Comparison of ENCODE assay signal across 15 cellular contexts in the genomic region with DNA sequence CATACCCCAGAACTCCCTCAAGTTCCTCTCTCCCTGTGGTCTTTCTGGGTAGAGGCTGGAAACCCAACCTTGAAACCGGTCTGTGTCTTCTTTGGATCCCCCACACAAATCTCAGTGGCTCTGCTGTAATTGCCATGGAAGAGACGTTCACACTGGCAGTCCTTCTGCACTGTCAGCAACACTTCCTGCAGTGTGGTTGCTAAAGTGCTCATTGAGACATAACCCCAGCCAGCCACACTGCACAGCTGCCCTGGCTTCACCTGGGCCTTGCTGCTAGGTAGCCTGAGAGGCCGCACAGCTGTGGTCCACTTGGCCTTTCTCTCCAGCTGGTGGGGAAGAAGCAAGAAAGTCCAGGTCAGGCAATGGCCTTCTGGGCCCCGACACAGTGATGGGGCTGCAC. TPM values are rescaled to one million over a fixed set of nuclear protein-coding genes. Genes with fewer than 3 reads are reported as not detected.
DNase-seq lines count a peak whose midpoint lies in the region; ATAC-seq and TF ChIP-seq lines count a peak whose summit lies in the region.
"Had no signal": no experiment of that assay in that cellular context is flagged by ENCODE, and none has a peak within 500 bp of the region (broad histone marks: within the 10 kb centered on the region; RNA-seq: fewer than 3 reads in every experiment).

No MANE protein-coding gene starts in this region.

- 65 to 72% methylated on average over 4 of the region's 4 CpGs for WGBS in upper lobe of left lung, 2 donors

- H3K4me1 Mint-ChIP-seq in activated naive CD8-positive, alpha-beta T cell treated with anti-CD3 and anti-CD28 coated beads for 36 hours, result peaks cover 58% of the 10 kb centered on the region

- no peaks in the 10 kb centered on the region for H3K9me3 ChIP-seq in upper lobe of left lung

- no peaks in the 10 kb centered on the region for H3K36me3 ChIP-seq in upper lobe of left lung

- DNase-seq in activated naive CD4-positive, alpha-beta T cell treated with anti-CD3 and anti-CD28 coated beads, Interleukin-2, amount 50 U/mL, for 72 hours (ENCODE audit: low spot score in 2 of 2), result no peak
- DNase-seq in activated naive CD4-positive, alpha-beta T cell treated with Interleukin-2 at 50 U/mL for 16 hours, result no peak
- peak; percentile 69 for DNase-seq in MV-4-11 (lab: John Stamatoyannopoulos, UW)
- no peak for DNase-seq in activated naive CD8-positive, alpha-beta T cell treated with anti-CD3 and anti-CD28 coated beads for 36 hours
- peak; percentile 8 to 36 for DNase-seq in upper lobe of left lung
- DNase-seq in NCI-H1417 treated with DMSO at 0.1 percent for 48 hours (lab: John Stamatoyannopoulos, UW), result no peak
- no peak for DNase-seq in kidney glomerular epithelial cell (lab: John Stamatoyannopoulos, UW)
- DNase-seq: activated CD4-positive, alpha-beta T cell treated with anti-CD3 and anti-CD28 coated beads, Interleukin-2, amount 50 U/mL, for 1 hour; DND-41; NCI-H1436 treated with DMSO at 0.1 percent for 48 hours; NCI-H345; psoas muscle had no signal

- no peaks in the 10 kb centered on the region for H3K4me1 ChIP-seq in upper lobe of left lung
- H3K4me1 ChIP-seq: psoas muscle had no signal

- H3K27ac ChIP-seq in upper lobe of left lung, result no peak overlapping the region
- H3K27ac ChIP-seq: psoas muscle had no signal

- no peaks in the 10 kb centered on the region for H3K27me3 ChIP-seq in upper lobe of left lung

- peak in 1 of 2 donors; percentile 33 for ATAC-seq in activated naive CD4-positive, alpha-beta T cell treated with anti-CD3 and anti-CD28 coated beads, Interleukin-2, amount 50 U/mL, for 72 hours
- ATAC-seq in upper lobe of left lung (ENCODE audit: low FRiP score in 2 of 2) (no peak), GM18505 (IDR thresholded peaks at IDR 0.05; ENCODE audit: unreplicated experiment) (no peak)
- ATAC-seq: GM12878, psoas muscle had no signal

- peaks cover under 1% of the 10 kb centered on the region for H3K27me3 Mint-ChIP-seq in activated naive CD8-positive, alpha-beta T cell treated with anti-CD3 and anti-CD28 coated beads for 36 hours

- peak overlapping the region; percentile 66 for H3K4me3 Mint-ChIP-seq in activated naive CD8-positive, alpha-beta T cell treated with anti-CD3 and anti-CD28 coated beads for 36 hours

- H3K9me3 Mint-ChIP-seq in activated naive CD4-positive, alpha-beta T cell treated with anti-CD3 and anti-CD28 coated beads, Interleukin-2, amount 50 U/mL, for 72 hours, result no peaks in the 10 kb centered on the region
- peaks cover 8% of the 10 kb centered on the region for H3K9me3 Mint-ChIP-seq in activated naive CD8-positive, alpha-beta T cell treated with anti-CD3 and anti-CD28 coated beads for 36 hours

- peaks cover 0 to 6% of the 10 kb centered on the region in 2 donors for H3K36me3 Mint-ChIP-seq in activated naive CD4-positive, alpha-beta T cell treated with anti-CD3 and anti-CD28 coated beads, Interleukin-2, amount 50 U/mL, for 72 hours
- H3K36me3 Mint-ChIP-seq in activated naive CD8-positive, alpha-beta T cell treated with anti-CD3 and anti-CD28 coated beads for 36 hours, result peaks cover 28% of the 10 kb centered on the region

- no peak overlapping the region for H3K4me3 ChIP-seq in upper lobe of left lung
- H3K4me3 ChIP-seq: GM12878, psoas muscle had no signal

- TF ChIP-seq POLR2A in upper lobe of left lung (IDR thresholded peaks at IDR 0.05) (no peak), GM18505 (IDR thresholded peaks at IDR 0.05; ENCODE audit: borderline replicate concordance, extremely low read depth, insufficient read depth, insufficient read length) (no peak)

- H3K27ac Mint-ChIP-seq in activated naive CD4-positive, alpha-beta T cell treated with anti-CD3 and anti-CD28 coated beads, Interleukin-2, amount 50 U/mL, for 72 hours, result peak overlapping the region; percentile 54 to 76
- peak overlapping the region; percentile 88 for H3K27ac Mint-ChIP-seq in activated naive CD8-positive, alpha-beta T cell treated with anti-CD3 and anti-CD28 coated beads for 36 hours

- TF ChIP-seq EP300 in upper lobe of left lung (IDR thresholded peaks at IDR 0.05), result no peak

- TF ChIP-seq CTCF in upper lobe of left lung (IDR thresholded peaks at IDR 0.05), result no peak

RNA-seq across cellular contexts. Expression of a gene that starts 2.4 kb away (rescaled TPM):
- total RNA-seq in activated naive CD4-positive, alpha-beta T cell treated with anti-CD3 and anti-CD28 coated beads, Interleukin-2, amount 50 U/mL, for 72 hours, result 10 to 100 TPM; 17.0 to 47.6 TPM
- 10 to 100 TPM; 48.1 to 51.4 TPM for total RNA-seq in activated naive CD8-positive, alpha-beta T cell treated with anti-CD3 and anti-CD28 coated beads for 36 hours
- 1 to 10 TPM; 1.7 to 5.9 (median 4.5) TPM for total RNA-seq in upper lobe of left lung
- total RNA-seq: chondrocyte, GM12878 had no signal

RNA-seq across cellular contexts. Expression of a gene that starts 26.9 kb away (rescaled TPM):
- total RNA-seq in activated naive CD4-positive, alpha-beta T cell treated with anti-CD3 and anti-CD28 coated beads, Interleukin-2, amount 50 U/mL, for 72 hours, result 1,000 to 10,000 TPM; 1,692 to 2,337 TPM
- 1,000 to 10,000 TPM; 1,271 to 1,284 TPM for total RNA-seq in activated naive CD8-positive, alpha-beta T cell treated with anti-CD3 and anti-CD28 coated beads for 36 hours
- total RNA-seq in upper lobe of left lung, result 10 to 100 TPM in 3 of 6 donors, 1 to 10 TPM in 3; 2.1 to 12.0 (median 9.8) TPM
- total RNA-seq: chondrocyte had no signal

RNA-seq across cellular contexts. Expression of a gene that starts 31.0 kb away (rescaled TPM):
- total RNA-seq in activated naive CD4-positive, alpha-beta T cell treated with anti-CD3 and anti-CD28 coated beads, Interleukin-2, amount 50 U/mL, for 72 hours, result under 1 TPM in 1 of 2 donors, not detected in 1; 0.27 TPM
- total RNA-seq in activated naive CD8-positive, alpha-beta T cell treated with anti-CD3 and anti-CD28 coated beads for 36 hours, result not detected
- 10 to 100 TPM in 1 of 6 donors, 1 to 10 TPM in 2, under 1 TPM in 1, not detected in 2; 0.89 to 20.9 (median 3.7) TPM for total RNA-seq in upper lobe of left lung
- total RNA-seq: chondrocyte, GM12878 had no signal

Comparison
In these comparisons a context has a peak if more than half of its experiments do, and no peak if none do; other contexts are left out.
1. DNase-seq: peak in MV-4-11 (single experiment) and upper lobe of left lung (2 of 2); none in activated naive CD4-positive, alpha-beta T cell treated with anti-CD3 and anti-CD28 coated beads, Interleukin-2, amount 50 U/mL, for 72 hours (0 of 2), activated naive CD4-positive, alpha-beta T cell treated with Interleukin-2 at 50 U/mL for 16 hours (single experiment), activated naive CD8-positive, alpha-beta T cell treated with anti-CD3 and anti-CD28 coated beads for 36 hours (single experiment), NCI-H1417 treated with DMSO at 0.1 percent for 48 hours (single experiment) and kidney glomerular epithelial cell (single experiment).
2. RNA of a gene that starts 26.9 kb away (total RNA-seq): 1,692 to 2,337 TPM in activated naive CD4-positive, alpha-beta T cell treated with anti-CD3 and anti-CD28 coated beads, Interleukin-2, amount 50 U/mL, for 72 hours and 1,271 to 1,284 TPM in activated naive CD8-positive, alpha-beta T cell treated with anti-CD3 and anti-CD28 coated beads for 36 hours; 2.1 to 12.0 TPM in upper lobe of left lung; every median in the first group is over 10 times any median in the second.